In genomic region chr2:37781028-37781427, GRCh38 we compare ENCODE assay signal across 13 cellular contexts.
DNase-seq lines count a peak whose midpoint lies in the region; ATAC-seq and TF ChIP-seq lines count a peak whose summit lies in the region.
"Had no signal": no experiment of that assay in that cellular context is flagged by ENCODE, and none has a peak within 500 bp of the region (broad histone marks: within the 10 kb centered on the region; RNA-seq: fewer than 3 reads in every experiment).

No MANE protein-coding gene starts in this region.

- peak overlapping the region; percentile 21; the same call in 1 of the 2 replicates for H3K4me2 ChIP-seq in SK-N-SH
- H3K4me2 ChIP-seq: neural progenitor cell had no signal

- H2AFZ ChIP-seq in SK-N-SH (ENCODE audit: low read depth), result no peak overlapping the region

- CTCF ChIA-PET in SK-N-SH (lab: Yijun Ruan, JAX), result interaction anchor here (1.0 to 2.2 kb wide), 3 partner anchors 51 to 366 kb away, joined by 3 to 9 read pairs (median 6); no protein-coding TSS in a partner anchor

- no peaks in the 10 kb centered on the region for H3K27me3 ChIP-seq in SK-N-SH (ENCODE audit: insufficient read depth)
- no peaks in the 10 kb centered on the region for H3K27me3 ChIP-seq in lower lobe of right lung (ENCODE audit: low read depth)
- H3K27me3 ChIP-seq: neural progenitor cell had no signal

- peaks cover 25 to 48% of the 10 kb centered on the region in 2 experiments for H3K4me1 ChIP-seq in SK-N-SH (ENCODE audit: control insufficient read depth in 1 of 2, insufficient read depth in 2 of 2, low read depth in 1 of 2, low read length in 1 of 2)
- peaks cover 14% of the 10 kb centered on the region for H3K4me1 ChIP-seq in lower lobe of right lung
- H3K4me1 ChIP-seq: neural progenitor cell had no signal

- TF ChIP-seq CTCF in SK-N-SH (IDR thresholded peaks at IDR 0.05) (no peak), fibroblast of villous mesenchyme (IDR thresholded peaks at IDR 0.05; ENCODE audit: insufficient read depth, low read depth, low read length) (no peak), lower lobe of right lung (IDR thresholded peaks at IDR 0.05) (no peak)

- H3K4me3 ChIP-seq in SK-N-SH (ENCODE audit: low read depth in 2 of 2, low read length in 1 of 2), result no peak overlapping the region
- no peak overlapping the region for H3K4me3 ChIP-seq in fibroblast of villous mesenchyme (ENCODE audit: low read depth, low read length)
- no peak overlapping the region for H3K4me3 ChIP-seq in lower lobe of right lung
- H3K4me3 ChIP-seq: neural progenitor cell had no signal

- 21% methylated on average over 5 of the region's 5 CpGs for WGBS in SK-N-SH (ENCODE audit: low lambda C conversion rate)

- H3K27ac ChIP-seq in SK-N-SH (ENCODE audit: low read depth in 2 of 2, low read length in 1 of 2) (peak overlapping the region; percentile 75 to 82), lower lobe of right lung (no peak overlapping the region)
- H3K27ac ChIP-seq: neural progenitor cell had no signal

- no peak for ATAC-seq in GM18873 (IDR thresholded peaks at IDR 0.05; ENCODE audit: low FRiP score, unreplicated experiment)
- no peak for ATAC-seq in lower lobe of right lung

- H3K36me3 ChIP-seq in SK-N-SH (replicated peaks in 1 of 2; ENCODE audit: control insufficient read depth in 1 of 2, insufficient read depth in 2 of 2, low read length in 1 of 2) (no peaks in the 10 kb centered on the region), lower lobe of right lung (no peaks in the 10 kb centered on the region)
- H3K36me3 ChIP-seq: neural progenitor cell had no signal

- H3K79me2 ChIP-seq in SK-N-SH (ENCODE audit: insufficient read depth), result no peaks in the 10 kb centered on the region

- H3F3A ChIP-seq in SK-N-SH (replicated peaks; ENCODE audit: insufficient read depth), result peaks cover 41% of the 10 kb centered on the region

- DNase-seq in NOMO-1 treated with DMSO at 0.1 percent for 48 hours (lab: John Stamatoyannopoulos, UW; ENCODE audit: unreplicated experiment) (peak; percentile 15), NOMO-1 treated with dmso at 0.1 percent for 144 hours (lab: John Stamatoyannopoulos, UW; ENCODE audit: unreplicated experiment) (no peak), SK-N-SH (no peak), fibroblast of villous mesenchyme (ENCODE audit: low read depth) (peak; percentile 71), lower lobe of right lung (no peak), Kasumi-1 (lab: John Stamatoyannopoulos, UW) (no peak), NCI-H1105 (lab: John Stamatoyannopoulos, UW) (no peak)
- DNase-seq: activated CD4-positive, alpha-beta memory T cell treated with anti-CD3 and anti-CD28 coated beads for 36 hours; effector memory CD4-positive, alpha-beta T cell; GDM1; NCI-H187 had no signal

- no peaks in the 10 kb centered on the region for H4K20me1 ChIP-seq in SK-N-SH (ENCODE audit: insufficient read depth)

- TF ChIP-seq RAD21 in SK-N-SH (IDR thresholded peaks at IDR 0.05; ENCODE audit: low read length), result no peak

- intact Hi-C loops in lower lobe of right lung (cut with DNase I), result no loop called here

- H3K9me3 ChIP-seq in SK-N-SH (no peaks in the 10 kb centered on the region), lower lobe of right lung (no peaks in the 10 kb centered on the region)

- no peaks in the 10 kb centered on the region for H3K9me2 ChIP-seq in SK-N-SH

- TF ChIP-seq EP300 in SK-N-SH (IDR thresholded peaks at IDR 0.05; ENCODE audit: borderline replicate concordance in 1 of 2, low read depth in 1 of 2, low read length in 1 of 2), result peak; percentile 76 to 99

- no peak overlapping the region; the same call in 1 of the 2 replicates for H3K9ac ChIP-seq in SK-N-SH
- H3K9ac ChIP-seq: neural progenitor cell had no signal

- POLR2A ChIA-PET in SK-N-SH (lab: Yijun Ruan, JAX), result no interaction called here

TF ChIP-seq in SK-N-SH, 30 proteins besides CTCF, POLR2A, EP300 and RAD21 (continues in another document):
- TF ChIP-seq MAX (IDR thresholded peaks at IDR 0.05; ENCODE audit: low read depth) (peak; percentile 90), CHD2 (IDR thresholded peaks at IDR 0.05; ENCODE audit: low read length, partially characterized antibody) (no peak), POLR2AphosphoS5 (IDR thresholded peaks at IDR 0.05; ENCODE audit: low read depth, low read length) (peak; percentile 95), GATA2 (CRISPR knock-in tag; IDR thresholded peaks at IDR 0.05) (no peak), GABPA (IDR thresholded peaks at IDR 0.05; ENCODE audit: low read depth) (peak; percentile 14; the same call in 1 of the 2 replicates), TCF12 (IDR thresholded peaks at IDR 0.05) (peak; percentile 100), RXRA (IDR thresholded peaks at IDR 0.05; ENCODE audit: borderline replicate concordance, low read depth) (peak; percentile 83; the same call in 1 of the 2 replicates), TAF1 (IDR thresholded peaks at IDR 0.05; ENCODE audit: borderline replicate concordance, low read depth, low read length) (no peak; the same call in 1 of the 2 replicates), USF1 (IDR thresholded peaks at IDR 0.05; ENCODE audit: borderline replicate concordance, low read depth) (peak; percentile 58; the same call in 1 of the 2 replicates), REST (IDR thresholded peaks at IDR 0.05; ENCODE audit: low read depth, low read length) (no peak), MEF2A (IDR thresholded peaks at IDR 0.05; ENCODE audit: borderline replicate concordance, low read depth) (peak; percentile 87; the same call in 1 of the 2 replicates), FOXM1 (IDR thresholded peaks at IDR 0.05; ENCODE audit: low read depth) (peak; percentile 89), TEAD4 (IDR thresholded peaks at IDR 0.05; ENCODE audit: borderline replicate concordance, insufficient read depth) (peak; percentile 96), JUND (IDR thresholded peaks at IDR 0.05) (peak; percentile 98), NFIC (IDR thresholded peaks at IDR 0.05; ENCODE audit: borderline replicate concordance) (peak; percentile 89), YY1 (IDR thresholded peaks at IDR 0.05; ENCODE audit: low read depth) (0 out of 2 replicates have a peak, but pooled peaks have one; percentile 31), ZBTB33 (IDR thresholded peaks at IDR 0.05; ENCODE audit: borderline replicate concordance, low read depth) (peak; percentile 82; the same call in 1 of the 2 replicates)

Comparison
In these comparisons a context has a peak if more than half of its experiments do, and no peak if none do; other contexts are left out.
1. DNase-seq: peak in NOMO-1 treated with DMSO at 0.1 percent for 48 hours (single experiment) and fibroblast of villous mesenchyme (single experiment); none in NOMO-1 treated with dmso at 0.1 percent for 144 hours (single experiment), SK-N-SH (single experiment), lower lobe of right lung (single experiment), Kasumi-1 (0 of 2) and NCI-H1105 (single experiment).